5 cellular contexts compared by ENCODE assay signal in the genomic region with DNA sequence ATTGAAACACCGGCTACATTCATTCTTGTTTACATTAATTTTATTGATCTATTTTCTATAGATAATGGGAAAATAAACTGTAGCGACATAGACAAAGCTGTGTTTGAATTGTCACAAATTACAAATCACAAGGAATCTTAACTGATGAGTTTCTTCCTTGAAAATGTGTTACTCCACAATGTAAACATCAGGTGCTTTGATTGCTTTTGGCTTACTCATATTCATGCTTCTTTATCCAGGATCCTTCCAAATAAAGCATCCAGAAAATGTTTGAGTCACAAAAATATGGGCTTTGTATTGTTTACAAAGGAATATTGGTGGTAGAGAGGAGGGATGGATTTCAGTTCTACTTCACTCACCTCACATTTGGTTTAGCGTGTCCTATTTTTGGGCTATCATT.
"Had no signal": no experiment of that assay in that cellular context is flagged by ENCODE, and none has a peak within 500 bp of the region (broad histone marks: within the 10 kb centered on the region; RNA-seq: fewer than 3 reads in every experiment).

No MANE protein-coding gene starts in this region.

- ATAC-seq: GM23338, K562 had no signal

- H3K4me3 ChIP-seq: GM23338, K562 had no signal

- DNase-seq: H9, HCEC 1CT, IMR-90 had no signal

- H3K4me2 ChIP-seq: GM23338 had no signal
